9 cellular contexts compared by ENCODE assay signal in the genomic region with DNA sequence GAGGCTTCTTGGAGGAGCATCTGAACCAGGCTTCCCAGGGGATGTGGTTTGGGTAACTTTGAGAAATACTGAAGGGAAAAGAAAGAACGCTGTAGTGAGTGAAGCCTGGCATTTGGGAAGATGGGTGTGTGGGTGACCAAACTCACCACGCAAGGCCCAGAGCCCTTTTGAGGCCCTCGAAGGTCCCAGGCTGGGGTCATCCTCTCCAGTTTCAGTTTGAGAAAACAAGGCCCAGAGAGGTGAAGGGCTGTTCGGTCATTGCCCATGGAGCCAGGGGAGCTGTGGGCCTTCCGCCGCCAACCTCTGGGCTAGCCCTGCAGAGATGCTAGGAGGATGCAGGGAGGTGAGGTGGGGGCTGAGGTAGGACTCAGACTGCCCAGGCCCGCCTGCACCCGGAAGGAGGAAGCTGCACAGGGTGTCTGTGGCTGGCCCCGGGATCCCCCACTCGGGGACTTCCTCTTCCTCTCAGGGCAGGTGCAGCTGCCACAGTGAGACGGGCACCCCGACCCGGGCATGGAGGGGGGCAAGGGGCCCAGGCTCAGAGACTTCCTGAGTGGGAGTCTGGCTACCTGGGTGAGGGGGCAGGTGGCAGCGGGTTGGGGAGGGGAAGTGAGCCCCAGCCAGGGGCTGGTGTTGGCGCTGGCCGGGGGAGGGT. TPM values are rescaled to one million over a fixed set of nuclear protein-coding genes. Genes with fewer than 3 reads are reported as not detected.
DNase-seq lines count a peak whose midpoint lies in the region; ATAC-seq and TF ChIP-seq lines count a peak whose summit lies in the region.
"Had no signal": no experiment of that assay in that cellular context is flagged by ENCODE, and none has a peak within 500 bp of the region (broad histone marks: within the 10 kb centered on the region; RNA-seq: fewer than 3 reads in every experiment).

A gene with protein sequence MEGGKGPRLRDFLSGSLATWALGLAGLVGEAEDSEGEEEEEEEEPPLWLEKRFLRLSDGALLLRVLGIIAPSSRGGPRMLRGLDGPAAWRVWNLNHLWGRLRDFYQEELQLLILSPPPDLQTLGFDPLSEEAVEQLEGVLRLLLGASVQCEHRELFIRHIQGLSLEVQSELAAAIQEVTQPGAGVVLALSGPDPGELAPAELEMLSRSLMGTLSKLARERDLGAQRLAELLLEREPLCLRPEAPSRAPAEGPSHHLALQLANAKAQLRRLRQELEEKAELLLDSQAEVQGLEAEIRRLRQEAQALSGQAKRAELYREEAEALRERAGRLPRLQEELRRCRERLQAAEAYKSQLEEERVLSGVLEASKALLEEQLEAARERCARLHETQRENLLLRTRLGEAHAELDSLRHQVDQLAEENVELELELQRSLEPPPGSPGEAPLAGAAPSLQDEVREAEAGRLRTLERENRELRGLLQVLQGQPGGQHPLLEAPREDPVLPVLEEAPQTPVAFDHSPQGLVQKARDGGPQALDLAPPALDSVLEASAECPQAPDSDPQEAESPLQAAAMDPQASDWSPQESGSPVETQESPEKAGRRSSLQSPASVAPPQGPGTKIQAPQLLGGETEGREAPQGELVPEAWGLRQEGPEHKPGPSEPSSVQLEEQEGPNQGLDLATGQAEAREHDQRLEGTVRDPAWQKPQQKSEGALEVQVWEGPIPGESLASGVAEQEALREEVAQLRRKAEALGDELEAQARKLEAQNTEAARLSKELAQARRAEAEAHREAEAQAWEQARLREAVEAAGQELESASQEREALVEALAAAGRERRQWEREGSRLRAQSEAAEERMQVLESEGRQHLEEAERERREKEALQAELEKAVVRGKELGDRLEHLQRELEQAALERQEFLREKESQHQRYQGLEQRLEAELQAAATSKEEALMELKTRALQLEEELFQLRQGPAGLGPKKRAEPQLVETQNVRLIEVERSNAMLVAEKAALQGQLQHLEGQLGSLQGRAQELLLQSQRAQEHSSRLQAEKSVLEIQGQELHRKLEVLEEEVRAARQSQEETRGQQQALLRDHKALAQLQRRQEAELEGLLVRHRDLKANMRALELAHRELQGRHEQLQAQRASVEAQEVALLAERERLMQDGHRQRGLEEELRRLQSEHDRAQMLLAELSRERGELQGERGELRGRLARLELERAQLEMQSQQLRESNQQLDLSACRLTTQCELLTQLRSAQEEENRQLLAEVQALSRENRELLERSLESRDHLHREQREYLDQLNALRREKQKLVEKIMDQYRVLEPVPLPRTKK (N-terminal part only) (plus strand): TSS at position 451 of the 655 bp plus-strand sequence. CDS start 63 bp downstream, at position 514.

- peak; percentile 81 for ATAC-seq in activated CD8-positive, alpha-beta T cell treated with anti-CD3 and anti-CD28 coated beads for 36 hours

- H3K4me1 Mint-ChIP-seq in activated CD8-positive, alpha-beta T cell treated with anti-CD3 and anti-CD28 coated beads for 36 hours (ENCODE audit: low read depth): peaks cover 40% of the 10 kb centered on the region

- peak; percentile 53 for DNase-seq in SIG-M5 treated with dmso at 0.1 percent for 504 hours (lab: John Stamatoyannopoulos, UW; ENCODE audit: unreplicated experiment)
- DNase-seq in SIG-M5 (lab: John Stamatoyannopoulos, UW): no peak
- DNase-seq in Karpas-422: peak; percentile 95
- DNase-seq in activated CD8-positive, alpha-beta T cell treated with anti-CD3 and anti-CD28 coated beads for 36 hours: peak; percentile 94
- DNase-seq in germinal center (ENCODE audit: low spot score): peak; percentile 94
- peak; percentile 64 for DNase-seq in stimulated activated CD4-positive, alpha-beta T cell treated with anti-CD3 and anti-CD28 coated beads, Interleukin-1b, Interleukin-23, amount 100 ng/mL, for 4 hours (ENCODE audit: low read depth in 2 of 2)
- no peak for DNase-seq in SW480 (ENCODE audit: low spot score)
- no peak for DNase-seq in SK-N-DZ (ENCODE audit: low spot score)

- H3K4me2 ChIP-seq in Karpas-422 (ENCODE audit: low read depth, low read length, poor library complexity, severe bottlenecking): peak within 1 kb of the TSS; percentile 90

- peaks cover 55% of the 10 kb centered on the region for H3K4me1 ChIP-seq in Karpas-422 (ENCODE audit: low read length)

- peak within 1 kb of the TSS; percentile 79 for H3K4me3 ChIP-seq in Karpas-422 (ENCODE audit: low read length)

- POLR2A ChIA-PET in activated CD8-positive, alpha-beta T cell treated with anti-CD3 and anti-CD28 coated beads for 36 hours (lab: Charles Lee): interaction anchor here (1.0 to 1.8 kb wide), 6 partner anchors 9 to 132 kb away, joined by 3 to 9 read pairs (median 4); a partner anchor contains a TSS

- H3K9me3 Mint-ChIP-seq in activated CD8-positive, alpha-beta T cell treated with anti-CD3 and anti-CD28 coated beads for 36 hours: no peaks in the 10 kb centered on the region

- no peak for TF ChIP-seq CTCF in activated CD8-positive, alpha-beta T cell treated with anti-CD3 and anti-CD28 coated beads for 36 hours (IDR thresholded peaks at IDR 0.05)

- H3K36me3 ChIP-seq in Karpas-422 (ENCODE audit: insufficient read depth, low read length): peaks cover 13% of the 10 kb centered on the region

- H4K20me1 ChIP-seq in Karpas-422 (ENCODE audit: insufficient read depth, low read depth, low read length): peaks cover 23% of the 10 kb centered on the region; the same call in 1 of the 2 replicates

- peak within 1 kb of the TSS; percentile 84 for H3K4me3 Mint-ChIP-seq in activated CD8-positive, alpha-beta T cell treated with anti-CD3 and anti-CD28 coated beads for 36 hours

- H3K27me3 Mint-ChIP-seq in activated CD8-positive, alpha-beta T cell treated with anti-CD3 and anti-CD28 coated beads for 36 hours: no peaks in the 10 kb centered on the region

- intact Hi-C loops in activated CD8-positive, alpha-beta T cell treated with anti-CD3 and anti-CD28 coated beads for 36 hours (cut with micrococcal nuclease): no loop called here

- no peaks in the 10 kb centered on the region for H3K9me3 ChIP-seq in Karpas-422 (ENCODE audit: low read length)

- CTCF ChIA-PET in activated CD8-positive, alpha-beta T cell treated with anti-CD3 and anti-CD28 coated beads for 36 hours (lab: Charles Lee): interaction anchor here (0.9 to 8.1 kb wide), 3 partner anchors 8 to 22 kb away, joined by 5 to 75 read pairs (median 33); a partner anchor contains a TSS

- H3K36me3 Mint-ChIP-seq in activated CD8-positive, alpha-beta T cell treated with anti-CD3 and anti-CD28 coated beads for 36 hours (ENCODE audit: low read depth): peaks cover 35% of the 10 kb centered on the region

- H3K27ac ChIP-seq in Karpas-422 (ENCODE audit: low read length): peak within 1 kb of the TSS; percentile 90
- H3K27ac ChIP-seq: 22Rv1 had no signal

- no peaks in the 10 kb centered on the region for H3K27me3 ChIP-seq in Karpas-422 (ENCODE audit: low read length)

- no peak within 1 kb of the TSS for H2AFZ ChIP-seq in Karpas-422 (ENCODE audit: low read length)

- H3K79me2 ChIP-seq in Karpas-422 (ENCODE audit: low read length): peaks cover 34% of the 10 kb centered on the region

- peak within 1 kb of the TSS; percentile 88 for H3K9ac ChIP-seq in Karpas-422 (ENCODE audit: low read length)

- H3K27ac Mint-ChIP-seq in activated CD8-positive, alpha-beta T cell treated with anti-CD3 and anti-CD28 coated beads for 36 hours: peak within 1 kb of the TSS; percentile 92

- H3K9me2 ChIP-seq in Karpas-422 (replicated peaks; ENCODE audit: insufficient read depth, low read length): no peaks in the 10 kb centered on the region

RNA-seq across cellular contexts. Expression of the gene that starts here (rescaled TPM):
- total RNA-seq in Karpas-422 (2014; rRNA removed; shearing (Covaris generic); ENCODE audit: low replicate concordance): 34.9 and 88.2 TPM in 2 replicates
- 10 to 100 TPM; 65.8 to 76.1 TPM for total RNA-seq in activated CD8-positive, alpha-beta T cell treated with anti-CD3 and anti-CD28 coated beads for 36 hours
- polyA plus RNA-seq in SK-N-DZ (2014; cell fraction: cytosol; rRNA removed): 1.0 and 2.9 TPM in 2 replicates
- 4.5 and 5.0 TPM in 2 replicates for polyA plus RNA-seq in SK-N-DZ (2014; cell fraction: nucleus; rRNA removed)

Comparison
In these comparisons a context has a peak if more than half of its experiments do, and no peak if none do; other contexts are left out.
1. DNase-seq: peak in SIG-M5 treated with dmso at 0.1 percent for 504 hours (single experiment), Karpas-422 (single experiment), activated CD8-positive, alpha-beta T cell treated with anti-CD3 and anti-CD28 coated beads for 36 hours (single experiment), germinal center (single experiment) and stimulated activated CD4-positive, alpha-beta T cell treated with anti-CD3 and anti-CD28 coated beads, Interleukin-1b, Interleukin-23, amount 100 ng/mL, for 4 hours (2 of 2); none in SIG-M5 (single experiment), SW480 (single experiment) and SK-N-DZ (single experiment).